ENCODE assay signal across 8 cellular contexts in the genomic region with DNA sequence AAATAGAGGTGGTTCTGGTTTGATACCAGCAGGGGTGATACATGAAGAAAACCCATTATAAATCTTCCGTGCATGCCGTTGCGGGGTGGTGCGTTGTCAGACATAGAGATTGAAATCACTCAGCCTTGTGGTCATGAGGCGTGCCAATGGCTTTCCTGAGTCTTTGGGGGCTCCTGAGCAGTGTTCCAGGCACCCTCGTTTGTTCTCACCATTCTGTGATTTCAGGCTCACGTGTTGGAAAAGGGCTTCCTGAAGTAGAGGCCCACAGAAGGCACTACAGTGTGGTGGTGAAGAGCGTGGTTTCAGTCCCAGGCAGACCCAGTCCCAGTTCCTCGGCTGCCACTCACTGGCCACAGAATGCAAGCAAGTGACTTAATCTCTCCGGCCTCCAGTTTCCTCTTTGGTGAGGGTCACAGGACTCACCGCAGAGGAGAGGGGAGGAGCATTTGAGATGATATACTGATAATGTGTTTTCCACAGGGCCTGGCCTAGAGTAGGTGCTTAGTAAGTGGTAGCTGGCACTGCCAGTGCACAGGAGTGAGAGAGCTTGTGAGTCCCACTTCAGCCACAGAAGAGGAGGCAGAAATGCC. TPM values are rescaled to one million over a fixed set of nuclear protein-coding genes. Genes with fewer than 3 reads are reported as not detected.
DNase-seq lines count a peak whose midpoint lies in the region; ATAC-seq and TF ChIP-seq lines count a peak whose summit lies in the region.

No MANE protein-coding gene starts in this region.

- in situ Hi-C loops in G401 (cut with HindIII; ENCODE audit: low sequenced_read_pairs), result no loop called here

- H3K9me3 Mint-ChIP-seq in activated CD8-positive, alpha-beta T cell treated with anti-CD3 and anti-CD28 coated beads, Interleukin-2, amount 10 ng/mL, durations not matched to agents 7 days and 5 days (ENCODE audit: insufficient read depth), result no peaks in the 10 kb centered on the region

- H3K36me3 Mint-ChIP-seq in activated CD8-positive, alpha-beta T cell treated with anti-CD3 and anti-CD28 coated beads, Interleukin-2, amount 10 ng/mL, durations not matched to agents 7 days and 5 days (ENCODE audit: low read depth), result no peaks in the 10 kb centered on the region

- no peaks in the 10 kb centered on the region for H3K9me3 ChIP-seq in skeletal muscle tissue (ENCODE audit: control insufficient read depth in 3 of 3, low read length in 3 of 3)

- DNase-seq in NAMALWA (ENCODE audit: low spot score) (peak; percentile 68), fibroblast of the aortic adventitia (ENCODE audit: low read depth) (peak; percentile 41), DMS 273 treated with DMSO at 0.1 percent for 48 hours (lab: John Stamatoyannopoulos, UW) (no peak), G401 (ENCODE audit: low spot score) (no peak)
- DNase-seq in activated CD8-positive, alpha-beta T cell treated with anti-CD3 and anti-CD28 coated beads, Interleukin-2, amount 10 ng/mL, durations not matched to agents 7 days and 5 days, result peak; percentile 73

- no peak for TF ChIP-seq CTCF in fibroblast of the aortic adventitia (IDR thresholded peaks at IDR 0.05; ENCODE audit: insufficient read depth, low read length)

- no peak overlapping the region for H3K4me3 Mint-ChIP-seq in activated CD8-positive, alpha-beta T cell treated with anti-CD3 and anti-CD28 coated beads, Interleukin-2, amount 10 ng/mL, durations not matched to agents 7 days and 5 days

- POLR2A ChIA-PET in activated CD8-positive, alpha-beta T cell treated with anti-CD3 and anti-CD28 coated beads, Interleukin-2, amount 10 ng/mL, durations not matched to agents 7 days and 5 days (lab: Charles Lee), result interaction anchor here (1.2 kb wide), 1 partner anchor 8 kb away, joined by 5 read pairs; no protein-coding TSS in a partner anchor

- peak overlapping the region; percentile 72 for H3K27ac ChIP-seq in skeletal muscle tissue (ENCODE audit: low read depth, low read length)

- CTCF ChIA-PET in activated CD8-positive, alpha-beta T cell treated with anti-CD3 and anti-CD28 coated beads, Interleukin-2, amount 10 ng/mL, durations not matched to agents 7 days and 5 days (lab: Charles Lee), result interaction anchor here (0.7 to 22.7 kb wide), 14 partner anchors 8 to 493 kb away, joined by 3 to 536 read pairs (median 4); partner anchors contain the start of genes GLRX and RFESD

- H3K4me3 ChIP-seq in fibroblast of the aortic adventitia (ENCODE audit: low read depth, low read length) (no peak overlapping the region), skeletal muscle tissue (ENCODE audit: low read length in 3 of 3) (no peak overlapping the region)

- peaks cover 6 to 51% (median 20%) of the 10 kb centered on the region in 3 donors for H3K4me1 ChIP-seq in skeletal muscle tissue (ENCODE audit: control insufficient read depth in 3 of 3, insufficient read depth in 3 of 3, low read length in 3 of 3)

- H3K4me1 Mint-ChIP-seq in activated CD8-positive, alpha-beta T cell treated with anti-CD3 and anti-CD28 coated beads, Interleukin-2, amount 10 ng/mL, durations not matched to agents 7 days and 5 days (ENCODE audit: low read depth), result peaks cover 47% of the 10 kb centered on the region

- peak; percentile 92 for ATAC-seq in GM18502 (IDR thresholded peaks at IDR 0.05; ENCODE audit: poor library complexity, unreplicated experiment)
- peak; percentile 91 for ATAC-seq in HG02642 (IDR thresholded peaks at IDR 0.05; ENCODE audit: poor library complexity, unreplicated experiment)
- peak; percentile 91 for ATAC-seq in activated CD8-positive, alpha-beta T cell treated with anti-CD3 and anti-CD28 coated beads, Interleukin-2, amount 10 ng/mL, durations not matched to agents 7 days and 5 days

- no peaks in the 10 kb centered on the region for H3K27me3 ChIP-seq in skeletal muscle tissue (ENCODE audit: control insufficient read depth in 3 of 3, insufficient read depth in 3 of 3, low read length in 3 of 3)

- peak overlapping the region in 2 of 3 donors; percentile 10 to 19 for H3K9ac ChIP-seq in skeletal muscle tissue (ENCODE audit: low read depth in 1 of 3, low read length in 3 of 3)

- H3K27ac Mint-ChIP-seq in activated CD8-positive, alpha-beta T cell treated with anti-CD3 and anti-CD28 coated beads, Interleukin-2, amount 10 ng/mL, durations not matched to agents 7 days and 5 days, result peak overlapping the region; percentile 55

- H3K27me3 Mint-ChIP-seq in activated CD8-positive, alpha-beta T cell treated with anti-CD3 and anti-CD28 coated beads, Interleukin-2, amount 10 ng/mL, durations not matched to agents 7 days and 5 days (ENCODE audit: low read depth), result peaks cover 10% of the 10 kb centered on the region

- H3K36me3 ChIP-seq in skeletal muscle tissue (ENCODE audit: control insufficient read depth in 3 of 3, insufficient read depth in 3 of 3, low read length in 3 of 3), result no peaks in the 10 kb centered on the region

RNA-seq across cellular contexts. Expression of gene GLRX, which starts 20.5 kb away (rescaled TPM):
- total RNA-seq in activated CD8-positive, alpha-beta T cell treated with anti-CD3 and anti-CD28 coated beads, Interleukin-2, amount 10 ng/mL, durations not matched to agents 7 days and 5 days, result 10 to 100 TPM; 65.4 to 67.4 TPM
- total RNA-seq in fibroblast of the aortic adventitia (ENCODE audit: low replicate concordance), result 13.3 and 31.6 TPM in 2 replicates
- 6.8 TPM for total RNA-seq in skeletal muscle tissue
- total RNA-seq in G401 (2014; rRNA removed; shearing (Covaris generic)), result not detected in 2 replicates

Comparison
In these comparisons a context has a peak if more than half of its experiments do, and no peak if none do; other contexts are left out.
1. DNase-seq: peak in NAMALWA (single experiment), activated CD8-positive, alpha-beta T cell treated with anti-CD3 and anti-CD28 coated beads, Interleukin-2, amount 10 ng/mL, durations not matched to agents 7 days and 5 days (single experiment) and fibroblast of the aortic adventitia (single experiment); none in DMS 273 treated with DMSO at 0.1 percent for 48 hours (single experiment) and G401 (single experiment).
2. Peak in every context shown above with its lines, with median percentiles within 50 percentile points of each other: ATAC-seq.